7 cellular contexts compared by ENCODE assay signal in the genomic region with DNA sequence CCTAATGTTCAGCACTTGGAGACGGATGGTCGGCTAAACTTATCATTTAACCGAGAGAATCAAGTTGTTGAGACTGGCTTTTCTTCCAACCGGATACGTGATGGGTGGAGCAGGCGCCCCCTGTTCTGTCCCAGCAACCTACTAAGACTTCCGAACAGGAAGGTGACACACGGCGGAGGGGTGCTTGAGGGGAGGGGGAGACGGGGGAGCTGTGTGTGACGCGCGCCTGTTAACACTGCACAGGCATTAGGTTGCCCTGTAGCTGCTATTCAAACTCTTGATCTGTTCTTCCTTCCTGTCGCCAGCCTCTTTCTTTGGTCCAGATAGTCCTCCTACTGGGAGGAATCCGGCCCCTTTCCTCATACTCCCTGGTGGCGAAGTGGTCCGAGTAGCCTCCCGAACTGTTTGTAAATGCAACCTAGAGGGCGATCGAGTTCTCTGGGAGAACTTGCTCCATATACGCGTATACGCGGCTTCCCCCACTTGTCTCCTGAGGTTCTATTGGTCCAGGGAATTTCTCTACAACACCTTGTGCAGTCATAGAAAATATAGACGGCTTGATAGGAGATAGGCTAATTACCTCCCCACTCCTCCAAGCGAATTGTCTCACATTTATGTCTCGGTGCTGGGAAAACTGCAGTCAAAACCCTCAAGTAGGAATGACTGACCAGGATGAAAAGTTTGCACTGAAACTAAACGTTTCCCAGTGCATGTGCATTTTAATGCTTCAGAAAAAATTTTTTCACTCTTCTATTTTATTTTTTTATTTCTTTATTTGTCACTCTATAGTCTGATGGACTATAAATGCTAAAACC.
DNase-seq lines count a peak whose midpoint lies in the region; ATAC-seq and TF ChIP-seq lines count a peak whose summit lies in the region.

No MANE protein-coding gene starts in this region.

- peak; percentile 60 for TF ChIP-seq CTCF in GM20000 (IDR thresholded peaks at IDR 0.05; ENCODE audit: extremely low read depth, missing control alignments)
- TF ChIP-seq CTCF in colonic mucosa (IDR thresholded peaks at IDR 0.05): peak; percentile 68

- CTCF ChIA-PET in activated CD4-positive, alpha-beta T cell treated with anti-CD3 and anti-CD28 coated beads, Interleukin-2, amount 10 ng/mL, durations not matched to agents 7 days and 5 days (lab: Charles Lee): interaction anchor here (0.6 to 1.5 kb wide), 9 partner anchors 9 to 762 kb away, joined by 3 to 6 read pairs (median 5); no protein-coding TSS in a partner anchor

- DNase-seq in GM20000 (ENCODE audit: low spot score): peak; percentile 69
- peak; percentile 25 for DNase-seq in NCI-H446 treated with DMSO at 0.1 percent for 48 hours (lab: John Stamatoyannopoulos, UW)
- DNase-seq in activated CD4-positive, alpha-beta T cell treated with anti-CD3 and anti-CD28 coated beads, Interleukin-2, amount 10 ng/mL, durations not matched to agents 7 days and 5 days: peak; percentile 77
- peak; percentile 81 for DNase-seq in colonic mucosa
- DNase-seq in kidney glomerular epithelial cell (lab: John Stamatoyannopoulos, UW): peak; percentile 77
- peak; percentile 85 for DNase-seq in stimulated activated CD4-positive, alpha-beta T cell treated with anti-CD3 and anti-CD28 coated beads, Interleukin-15, amount 100 ng/mL, for 24 hours

- H3K4me1 ChIP-seq in colonic mucosa: no peaks in the 10 kb centered on the region

- H3K4me3 Mint-ChIP-seq in activated CD4-positive, alpha-beta T cell treated with anti-CD3 and anti-CD28 coated beads, Interleukin-2, amount 10 ng/mL, durations not matched to agents 7 days and 5 days: peak overlapping the region; percentile 80

- no peaks in the 10 kb centered on the region for H3K27me3 ChIP-seq in colonic mucosa

- H3K4me3 ChIP-seq in colonic mucosa: peak overlapping the region; percentile 29

- POLR2A ChIA-PET in activated CD4-positive, alpha-beta T cell treated with anti-CD3 and anti-CD28 coated beads, Interleukin-2, amount 10 ng/mL, durations not matched to agents 7 days and 5 days (lab: Charles Lee): interaction anchor here (0.6 kb wide), 1 partner anchor 644 kb away, joined by 3 read pairs; no protein-coding TSS in a partner anchor

- peak overlapping the region; percentile 31 for H3K27ac ChIP-seq in colonic mucosa

- H3K9me3 Mint-ChIP-seq in activated CD4-positive, alpha-beta T cell treated with anti-CD3 and anti-CD28 coated beads, Interleukin-2, amount 10 ng/mL, durations not matched to agents 7 days and 5 days: no peaks in the 10 kb centered on the region

- peak overlapping the region; percentile 53 to 84 for H3K9ac ChIP-seq in colonic mucosa (ENCODE audit: low read depth in 2 of 2, low read length in 2 of 2)

- H3K9me3 ChIP-seq in colonic mucosa: no peaks in the 10 kb centered on the region

- no peak for ATAC-seq in GM21825 (IDR thresholded peaks at IDR 0.05; ENCODE audit: unreplicated experiment)

- intact Hi-C loops in colonic mucosa (cut with DNase I): no loop called here

- peaks cover 13% of the 10 kb centered on the region for H3K27me3 Mint-ChIP-seq in activated CD4-positive, alpha-beta T cell treated with anti-CD3 and anti-CD28 coated beads, Interleukin-2, amount 10 ng/mL, durations not matched to agents 7 days and 5 days

- no peaks in the 10 kb centered on the region for H3K36me3 ChIP-seq in colonic mucosa

- H3K36me3 Mint-ChIP-seq in activated CD4-positive, alpha-beta T cell treated with anti-CD3 and anti-CD28 coated beads, Interleukin-2, amount 10 ng/mL, durations not matched to agents 7 days and 5 days (ENCODE audit: low read depth): peaks cover 7% of the 10 kb centered on the region

- H3K27ac Mint-ChIP-seq in activated CD4-positive, alpha-beta T cell treated with anti-CD3 and anti-CD28 coated beads, Interleukin-2, amount 10 ng/mL, durations not matched to agents 7 days and 5 days: peak overlapping the region; percentile 75

- peaks cover 35% of the 10 kb centered on the region for H3K4me1 Mint-ChIP-seq in activated CD4-positive, alpha-beta T cell treated with anti-CD3 and anti-CD28 coated beads, Interleukin-2, amount 10 ng/mL, durations not matched to agents 7 days and 5 days

Comparison
In these comparisons a context has a peak if more than half of its experiments do, and no peak if none do; other contexts are left out.
1. DNase-seq: peak in every context shown above with its lines; median percentile 85 in stimulated activated CD4-positive, alpha-beta T cell treated with anti-CD3 and anti-CD28 coated beads, Interleukin-15, amount 100 ng/mL, for 24 hours; 81 in colonic mucosa; 77 in activated CD4-positive, alpha-beta T cell treated with anti-CD3 and anti-CD28 coated beads, Interleukin-2, amount 10 ng/mL, durations not matched to agents 7 days and 5 days; 77 in kidney glomerular epithelial cell; 69 in GM20000; 25 in NCI-H446 treated with DMSO at 0.1 percent for 48 hours.